9 cellular contexts compared by ENCODE assay signal in genomic region chr6:55578537-55579363, GRCh38. TPM values are rescaled to one million over a fixed set of nuclear protein-coding genes. Genes with fewer than 3 reads are reported as not detected.
DNase-seq lines count a peak whose midpoint lies in the region; ATAC-seq, FAIRE-seq and TF ChIP-seq lines count a peak whose summit lies in the region.
"Had no signal": no experiment of that assay in that cellular context is flagged by ENCODE, and none has a peak within 500 bp of the region (broad histone marks: within the 10 kb centered on the region; RNA-seq: fewer than 3 reads in every experiment).

HMGCLL1 (minus strand) TSS chr6:55579192; CDS start chr6:55579055, 137 bp downstream.

- DNase-seq in HTR-8/SVneo (ENCODE audit: insufficient read length, low spot score), result peak; percentile 44
- DNase-seq in amygdala (lab: John Stamatoyannopoulos, UW), result peak in 51 of 56 donors; percentile 8 to 80 (median 50)
- DNase-seq in hepatocyte (ENCODE audit: low spot score), result peak; percentile 78
- DNase-seq in posterior vena cava (ENCODE audit: low spot score), result peak; percentile 76
- no peak for DNase-seq in NCI-H2196 treated with DMSO at 0.1 percent for 48 hours (lab: John Stamatoyannopoulos, UW; ENCODE audit: unreplicated experiment)

- H3K79me2 ChIP-seq in hepatocyte, result no peaks in the 10 kb centered on the region

- no peaks in the 10 kb centered on the region for H3K4me1 ChIP-seq in hepatocyte (ENCODE audit: insufficient read depth)

- WGBS in hepatocyte (ENCODE audit: low lambda C conversion rate, missing lambda C conversion rate), result 2% methylated on average over 41 of the region's 49 CpGs

- no peaks in the 10 kb centered on the region for H3K9me3 ChIP-seq in hepatocyte (ENCODE audit: low read depth)

- H2AFZ ChIP-seq in hepatocyte, result peak within 1 kb of the TSS; percentile 79

- peak within 1 kb of the TSS; percentile 63 for H3K4me3 ChIP-seq in hepatocyte

- no peak within 1 kb of the TSS for H3K27ac ChIP-seq in hepatocyte

- no peaks in the 10 kb centered on the region for H3K9me2 ChIP-seq in hepatocyte (replicated peaks; ENCODE audit: insufficient read depth)

- intact Hi-C loops in posterior vena cava (cut with DNase I), result no loop called here

- FAIRE-seq in HTR-8/SVneo (lab: Jason Lieb, UNC), result no peak

- no peaks in the 10 kb centered on the region for H4K20me1 ChIP-seq in hepatocyte (ENCODE audit: insufficient read depth, poor library complexity, severe bottlenecking)

- no peaks in the 10 kb centered on the region for H3K36me3 ChIP-seq in hepatocyte (replicated peaks; ENCODE audit: insufficient read depth, low read depth)

- ATAC-seq in HG02970 (IDR thresholded peaks at IDR 0.05; ENCODE audit: low FRiP score, unreplicated experiment) (no peak), GM18520 (IDR thresholded peaks at IDR 0.05; ENCODE audit: unreplicated experiment) (no peak), GM18861 (IDR thresholded peaks at IDR 0.05; ENCODE audit: unreplicated experiment) (no peak)
- ATAC-seq: activated naive CD4-positive, alpha-beta T cell treated with anti-CD3 and anti-CD28 coated beads, Interleukin-2, amount 50 U/mL, for 72 hours had no signal

- peak; percentile 20 for TF ChIP-seq CTCF in hepatocyte (IDR thresholded peaks at IDR 0.05; ENCODE audit: poor library complexity)

- H3K27me3 ChIP-seq in hepatocyte, result no peaks in the 10 kb centered on the region

- H3K4me2 ChIP-seq in hepatocyte, result peak within 1 kb of the TSS; percentile 88

RNA-seq across cellular contexts. Expression of gene HMGCLL1, which starts in this region (rescaled TPM):
- 4.0 and 4.8 TPM in 2 replicates for total RNA-seq in hepatocyte
- polyA plus RNA-seq in hepatocyte, result 2.0 and 3.0 TPM in 2 replicates
- under 1 TPM; 0.14 to 0.42 TPM for total RNA-seq in posterior vena cava
- total RNA-seq: activated naive CD4-positive, alpha-beta T cell treated with anti-CD3 and anti-CD28 coated beads, Interleukin-2, amount 50 U/mL, for 72 hours had no signal

Comparison
In these comparisons a context has a peak if more than half of its experiments do, and no peak if none do; other contexts are left out.
1. Peak in DNase-seq in posterior vena cava; RNA of the gene not detected or under 1 TPM.